In the genomic region with DNA sequence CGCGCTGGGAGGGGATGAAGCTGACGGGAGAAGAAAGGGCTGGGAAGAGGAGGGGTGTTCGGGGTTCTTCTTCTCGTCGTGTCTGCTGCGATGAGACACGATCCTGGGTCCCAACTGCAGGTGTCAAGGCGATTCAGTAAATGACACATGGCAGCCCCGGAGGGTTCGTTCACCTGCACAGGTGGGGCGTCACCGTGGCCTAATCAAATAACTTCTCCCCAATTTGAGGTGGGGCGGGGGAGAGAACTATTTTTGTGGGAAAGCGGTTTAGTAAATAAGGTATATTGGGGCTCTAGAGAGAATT, we compare ENCODE assay signal across 8 cellular contexts. TPM values are rescaled to one million over a fixed set of nuclear protein-coding genes. Genes with fewer than 3 reads are reported as not detected.
DNase-seq lines count a peak whose midpoint lies in the region; ATAC-seq and TF ChIP-seq lines count a peak whose summit lies in the region.

No MANE protein-coding gene starts in this region.

- H3K4me1 Mint-ChIP-seq in stimulated activated memory B cell treated with anti-CD40 and anti-IgM and Interleukin-4, amounts not matched to agents 10 μg/mL and 1 μg/mL and 100 μg/mL, for 72 hours, result peaks cover 24% of the 10 kb centered on the region

- peak overlapping the region; percentile 51 for H3K27ac Mint-ChIP-seq in stimulated activated memory B cell treated with anti-CD40 and anti-IgM and Interleukin-4, amounts not matched to agents 10 μg/mL and 1 μg/mL and 100 μg/mL, for 72 hours

- no peaks in the 10 kb centered on the region for H3K9me2 ChIP-seq in hepatocyte (replicated peaks; ENCODE audit: insufficient read depth)

- peaks cover 9% of the 10 kb centered on the region for H3K4me1 ChIP-seq in hepatocyte (ENCODE audit: insufficient read depth)

- H3K4me3 Mint-ChIP-seq in stimulated activated memory B cell treated with anti-CD40 and anti-IgM and Interleukin-4, amounts not matched to agents 10 μg/mL and 1 μg/mL and 100 μg/mL, for 72 hours, result peak overlapping the region; percentile 83

- H3K27ac ChIP-seq in hepatocyte, result no peak overlapping the region

- no peaks in the 10 kb centered on the region for H3K9me3 Mint-ChIP-seq in stimulated activated memory B cell treated with anti-CD40 and anti-IgM and Interleukin-4, amounts not matched to agents 10 μg/mL and 1 μg/mL and 100 μg/mL, for 72 hours

- H3K4me2 ChIP-seq in hepatocyte, result peak overlapping the region; percentile 87

- ATAC-seq in SK-N-SH treated with all-trans-retinoic acid at 6 μM for 48 hours (peak; percentile 26; the same call in 2 of the 3 replicates), GM19452 (IDR thresholded peaks at IDR 0.05; ENCODE audit: unreplicated experiment) (no peak)
- no peak for ATAC-seq in stimulated activated memory B cell treated with anti-CD40 and anti-IgM and Interleukin-4, amounts not matched to agents 10 μg/mL and 1 μg/mL and 100 μg/mL, for 72 hours

- H3K9me3 ChIP-seq in hepatocyte (ENCODE audit: low read depth), result no peaks in the 10 kb centered on the region

- H2AFZ ChIP-seq in hepatocyte, result peak overlapping the region; percentile 19

- no peak for TF ChIP-seq CTCF in hepatocyte (IDR thresholded peaks at IDR 0.05; ENCODE audit: poor library complexity)

- no peaks in the 10 kb centered on the region for H3K79me2 ChIP-seq in hepatocyte

- WGBS in hepatocyte (ENCODE audit: low lambda C conversion rate, missing lambda C conversion rate), result 11% methylated on average over 15 of the region's 15 CpGs

- peaks cover 20% of the 10 kb centered on the region for H3K27me3 Mint-ChIP-seq in stimulated activated memory B cell treated with anti-CD40 and anti-IgM and Interleukin-4, amounts not matched to agents 10 μg/mL and 1 μg/mL and 100 μg/mL, for 72 hours

- no peak overlapping the region for H3K4me3 ChIP-seq in hepatocyte

- peaks cover 53% of the 10 kb centered on the region for H3K27me3 ChIP-seq in hepatocyte

- peak; percentile 21 for DNase-seq in DMS79 treated with DMSO at 0.1 percent for 48 hours (lab: John Stamatoyannopoulos, UW)
- DNase-seq in DMS79 (lab: John Stamatoyannopoulos, UW), result no peak
- no peak for DNase-seq in hepatocyte (ENCODE audit: low spot score)
- DNase-seq in NCI-H2107 (lab: John Stamatoyannopoulos, UW), result no peak
- no peak for DNase-seq in activated naive CD4-positive, alpha-beta T cell treated with anti-CD3 and anti-CD28 coated beads, Interleukin-2, amount 50 U/mL, for 16 hours

- H4K20me1 ChIP-seq in hepatocyte (ENCODE audit: insufficient read depth, poor library complexity, severe bottlenecking), result no peaks in the 10 kb centered on the region

- H3K36me3 Mint-ChIP-seq in stimulated activated memory B cell treated with anti-CD40 and anti-IgM and Interleukin-4, amounts not matched to agents 10 μg/mL and 1 μg/mL and 100 μg/mL, for 72 hours, result peaks cover 6% of the 10 kb centered on the region

- no peaks in the 10 kb centered on the region for H3K36me3 ChIP-seq in hepatocyte (replicated peaks; ENCODE audit: insufficient read depth, low read depth)

TF ChIP-seq in SK-N-SH treated with all-trans-retinoic acid at 6 μM for 48 hours, 23 proteins besides CTCF, POLR2A, EP300 and RAD21:
- no peak for TF ChIP-seq ESRRG (CRISPR knock-in tag; IDR thresholded peaks at IDR 0.05)
- TF ChIP-seq, protein P1, sequence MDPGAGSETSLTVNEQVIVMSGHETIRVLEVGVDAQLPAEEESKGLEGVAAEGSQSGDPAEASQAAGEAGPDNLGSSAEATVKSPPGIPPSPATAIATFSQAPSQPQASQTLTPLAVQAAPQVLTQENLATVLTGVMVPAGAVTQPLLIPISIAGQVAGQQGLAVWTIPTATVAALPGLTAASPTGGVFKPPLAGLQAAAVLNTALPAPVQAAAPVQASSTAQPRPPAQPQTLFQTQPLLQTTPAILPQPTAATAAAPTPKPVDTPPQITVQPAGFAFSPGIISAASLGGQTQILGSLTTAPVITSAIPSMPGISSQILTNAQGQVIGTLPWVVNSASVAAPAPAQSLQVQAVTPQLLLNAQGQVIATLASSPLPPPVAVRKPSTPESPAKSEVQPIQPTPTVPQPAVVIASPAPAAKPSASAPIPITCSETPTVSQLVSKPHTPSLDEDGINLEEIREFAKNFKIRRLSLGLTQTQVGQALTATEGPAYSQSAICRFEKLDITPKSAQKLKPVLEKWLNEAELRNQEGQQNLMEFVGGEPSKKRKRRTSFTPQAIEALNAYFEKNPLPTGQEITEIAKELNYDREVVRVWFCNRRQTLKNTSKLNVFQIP (CRISPR knock-in tag; IDR thresholded peaks at IDR 0.05; ENCODE audit: borderline replicate concordance, low read depth), result no peak
- TF ChIP-seq TCF4 (CRISPR knock-in tag; IDR thresholded peaks at IDR 0.05; ENCODE audit: borderline replicate concordance), result no peak
- TF ChIP-seq, protein P2, sequence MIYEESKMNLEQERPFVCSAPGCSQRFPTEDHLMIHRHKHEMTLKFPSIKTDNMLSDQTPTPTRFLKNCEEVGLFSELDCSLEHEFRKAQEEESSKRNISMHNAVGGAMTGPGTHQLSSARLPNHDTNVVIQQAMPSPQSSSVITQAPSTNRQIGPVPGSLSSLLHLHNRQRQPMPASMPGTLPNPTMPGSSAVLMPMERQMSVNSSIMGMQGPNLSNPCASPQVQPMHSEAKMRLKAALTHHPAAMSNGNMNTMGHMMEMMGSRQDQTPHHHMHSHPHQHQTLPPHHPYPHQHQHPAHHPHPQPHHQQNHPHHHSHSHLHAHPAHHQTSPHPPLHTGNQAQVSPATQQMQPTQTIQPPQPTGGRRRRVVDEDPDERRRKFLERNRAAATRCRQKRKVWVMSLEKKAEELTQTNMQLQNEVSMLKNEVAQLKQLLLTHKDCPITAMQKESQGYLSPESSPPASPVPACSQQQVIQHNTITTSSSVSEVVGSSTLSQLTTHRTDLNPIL (CRISPR knock-in tag; IDR thresholded peaks at IDR 0.05; ENCODE audit: low read depth), result no peak
- TF ChIP-seq, protein P3, sequence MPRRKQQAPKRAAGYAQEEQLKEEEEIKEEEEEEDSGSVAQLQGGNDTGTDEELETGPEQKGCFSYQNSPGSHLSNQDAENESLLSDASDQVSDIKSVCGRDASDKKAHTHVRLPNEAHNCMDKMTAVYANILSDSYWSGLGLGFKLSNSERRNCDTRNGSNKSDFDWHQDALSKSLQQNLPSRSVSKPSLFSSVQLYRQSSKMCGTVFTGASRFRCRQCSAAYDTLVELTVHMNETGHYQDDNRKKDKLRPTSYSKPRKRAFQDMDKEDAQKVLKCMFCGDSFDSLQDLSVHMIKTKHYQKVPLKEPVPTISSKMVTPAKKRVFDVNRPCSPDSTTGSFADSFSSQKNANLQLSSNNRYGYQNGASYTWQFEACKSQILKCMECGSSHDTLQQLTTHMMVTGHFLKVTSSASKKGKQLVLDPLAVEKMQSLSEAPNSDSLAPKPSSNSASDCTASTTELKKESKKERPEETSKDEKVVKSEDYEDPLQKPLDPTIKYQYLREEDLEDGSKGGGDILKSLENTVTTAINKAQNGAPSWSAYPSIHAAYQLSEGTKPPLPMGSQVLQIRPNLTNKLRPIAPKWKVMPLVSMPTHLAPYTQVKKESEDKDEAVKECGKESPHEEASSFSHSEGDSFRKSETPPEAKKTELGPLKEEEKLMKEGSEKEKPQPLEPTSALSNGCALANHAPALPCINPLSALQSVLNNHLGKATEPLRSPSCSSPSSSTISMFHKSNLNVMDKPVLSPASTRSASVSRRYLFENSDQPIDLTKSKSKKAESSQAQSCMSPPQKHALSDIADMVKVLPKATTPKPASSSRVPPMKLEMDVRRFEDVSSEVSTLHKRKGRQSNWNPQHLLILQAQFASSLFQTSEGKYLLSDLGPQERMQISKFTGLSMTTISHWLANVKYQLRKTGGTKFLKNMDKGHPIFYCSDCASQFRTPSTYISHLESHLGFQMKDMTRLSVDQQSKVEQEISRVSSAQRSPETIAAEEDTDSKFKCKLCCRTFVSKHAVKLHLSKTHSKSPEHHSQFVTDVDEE (CRISPR knock-in tag; IDR thresholded peaks at IDR 0.05), result no peak
- TF ChIP-seq ZNF70 (CRISPR knock-in tag; IDR thresholded peaks at IDR 0.05), result no peak
- TF ChIP-seq ZNF565 (CRISPR knock-in tag; conservative IDR thresholded peaks at IDR 0.05; ENCODE audit: low read depth), result no peak
- no peak for TF ChIP-seq BACH2 (CRISPR knock-in tag; IDR thresholded peaks at IDR 0.05; ENCODE audit: borderline replicate concordance)
- no peak for TF ChIP-seq CSDC2 (CRISPR knock-in tag; IDR thresholded peaks at IDR 0.05)
TF ChIP-seq in SK-N-SH treated with all-trans-retinoic acid at 6 μM for 48 hours: peak in this region for 0.

RNA-seq across cellular contexts. Expression of a gene that starts 0.6 kb away (rescaled TPM):
- total RNA-seq in hepatocyte, result 0.47 and 0.52 TPM in 2 replicates
- 0.85 and 1.0 TPM in 2 replicates for polyA plus RNA-seq in hepatocyte
